In the genomic region with DNA sequence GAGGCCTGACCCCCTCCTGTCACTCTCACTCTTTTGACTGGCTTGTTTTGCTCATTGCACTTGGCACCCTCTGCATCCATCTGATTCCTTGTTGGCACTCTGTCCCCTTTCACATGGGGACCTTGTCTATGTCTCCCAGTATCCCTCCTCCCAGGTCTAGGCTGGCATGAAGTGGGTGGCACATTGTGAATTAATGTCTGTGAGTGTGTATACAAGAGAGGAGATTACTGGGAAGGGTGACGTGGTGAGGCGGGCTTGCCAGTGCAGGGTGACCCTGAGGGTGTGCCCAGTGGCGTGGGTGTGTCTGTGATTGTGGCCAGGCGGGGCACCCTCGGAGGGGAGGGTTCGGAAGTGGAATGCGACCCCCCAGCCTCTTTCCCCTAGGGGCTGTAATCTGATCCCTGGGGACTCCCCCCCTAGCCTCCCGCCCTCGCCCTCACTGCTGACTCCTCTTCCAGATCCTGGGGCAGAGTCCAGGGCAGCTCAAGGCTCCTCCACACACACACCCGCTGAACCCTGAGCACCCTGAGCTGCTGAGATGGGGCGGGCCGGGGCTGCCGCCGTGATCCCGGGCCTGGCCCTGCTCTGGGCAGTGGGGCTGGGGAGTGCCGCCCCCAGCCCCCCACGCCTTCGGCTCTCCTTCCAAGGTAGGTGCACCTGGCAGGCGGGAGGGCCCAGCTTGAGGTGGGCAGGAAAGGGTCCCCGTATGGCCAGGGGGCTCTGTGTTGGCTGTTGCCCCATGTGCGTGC, we compare ENCODE assay signal across 9 cellular contexts. TPM values are rescaled to one million over a fixed set of nuclear protein-coding genes. Genes with fewer than 3 reads are reported as not detected.
DNase-seq lines count a peak whose midpoint lies in the region; ATAC-seq, FAIRE-seq and TF ChIP-seq lines count a peak whose summit lies in the region.
"Had no signal": no experiment of that assay in that cellular context is flagged by ENCODE, and none has a peak within 500 bp of the region (broad histone marks: within the 10 kb centered on the region; RNA-seq: fewer than 3 reads in every experiment).

Gene SEMA3B, plus strand, starts transcription at position 445 of the 749 bp plus-strand sequence. Its CDS starts 94 bp downstream, at position 539.

- H3K9me3 Mint-ChIP-seq in H9: no peaks in the 10 kb centered on the region; a peak in 1 of 5 replicates

- intact Hi-C loops in kidney (cut with DNase I) (no loop called here), stomach (cut with DNase I; ENCODE audit: low total_unique reads) (no loop called here)

- H3K23me2 ChIP-seq in H9 (ENCODE audit: insufficient read length, low read depth, low read length, poor library complexity, severe bottlenecking): peaks cover 4% of the 10 kb centered on the region

- no peaks in the 10 kb centered on the region for H3K79me2 ChIP-seq in H9 (ENCODE audit: insufficient read depth, low read length)
- no peaks in the 10 kb centered on the region for H3K79me2 ChIP-seq in Karpas-422 (ENCODE audit: low read length)

- TF ChIP-seq EP300 in stomach (IDR thresholded peaks at IDR 0.05): no peak

- peaks cover 14% of the 10 kb centered on the region for H3K27me3 Mint-ChIP-seq in H9 (ENCODE audit: low read depth)

- no peak within 1 kb of the TSS for H3K18ac ChIP-seq in H9 (ENCODE audit: insufficient read length, low read depth, low read length)

- no peak within 1 kb of the TSS for H3T11ph ChIP-seq in H9 (ENCODE audit: low read length)

- no peak for TF ChIP-seq CTCF in H9 (conservative IDR thresholded peaks at IDR 0.05)
- no peak for TF ChIP-seq CTCF in kidney (IDR thresholded peaks at IDR 0.05; ENCODE audit: borderline replicate concordance, extremely low read depth, insufficient read depth)
- TF ChIP-seq CTCF in stomach (IDR thresholded peaks at IDR 0.05): no peak
- no peak for TF ChIP-seq CTCF in GM10266 (IDR thresholded peaks at IDR 0.05; ENCODE audit: control insufficient read depth, insufficient read depth, low read depth, missing control alignments)

- peak within 1 kb of the TSS in 1 of 2 experiments; percentile 14; a peak in 2 of 5 replicates for H3K4me3 Mint-ChIP-seq in H9

- FAIRE-seq in kidney (lab: Jason Lieb, UNC): no peak

- no peak within 1 kb of the TSS for H3K4ac ChIP-seq in H9 (ENCODE audit: low read depth, low read length)

- WGBS in H9 (ENCODE audit: extremely low coverage, insufficient read length, low lambda C conversion rate): no CpG with 5 or more reads among the region's 21 CpGs
- WGBS in stomach, 5 donors: 13 to 31% (median 26%) methylated on average over 15 to 21 of the region's 21 CpGs

- no peak within 1 kb of the TSS for H2BK120ac ChIP-seq in H9 (ENCODE audit: low read depth, low read length, poor library complexity, severe bottlenecking)

- no peak within 1 kb of the TSS for H3K23ac ChIP-seq in H9 (ENCODE audit: insufficient read length, low read depth, low read length)

- H3K56ac ChIP-seq in H9 (ENCODE audit: insufficient read length, low read depth, low read length): no peak within 1 kb of the TSS

- H3K9ac ChIP-seq in H9 (ENCODE audit: extremely low read depth, insufficient read length, low read length) (no peak within 1 kb of the TSS), kidney (ENCODE audit: low read length in 2 of 2) (peak within 1 kb of the TSS; percentile 63 to 95), Karpas-422 (ENCODE audit: low read length) (no peak within 1 kb of the TSS)

- peak in 1 of 4 donors; percentile 22 for TF ChIP-seq POLR2A in stomach (IDR thresholded peaks at IDR 0.05)

- peaks cover 44 to 61% of the 10 kb centered on the region in 2 experiments for H3K4me1 Mint-ChIP-seq in H9

- DNase-seq in H9 (no peak), astrocyte of the hippocampus (ENCODE audit: low read depth, low spot score) (peak; percentile 67), kidney (peak; percentile 97), stomach (peak; percentile 93), GM10266 (ENCODE audit: extremely low spot score) (no peak), NCI-H1105 (lab: John Stamatoyannopoulos, UW) (no peak), Karpas-422 (no peak)

- H3K36me3 Mint-ChIP-seq in H9 (ENCODE audit: insufficient read depth in 1 of 3, low read depth in 3 of 3): no peaks in the 10 kb centered on the region

- no peak within 1 kb of the TSS for H2AFZ ChIP-seq in H9 (ENCODE audit: low read length)
- H2AFZ ChIP-seq in Karpas-422 (ENCODE audit: low read length): no peak within 1 kb of the TSS

- no peaks in the 10 kb centered on the region for H3K79me1 ChIP-seq in H9 (ENCODE audit: insufficient read depth, low read depth, low read length, poor library complexity, severe bottlenecking)

- H2BK12ac ChIP-seq in H9 (ENCODE audit: insufficient read length, low read depth, low read length): no peak within 1 kb of the TSS

- H3K9me2 ChIP-seq in Karpas-422 (replicated peaks; ENCODE audit: insufficient read depth, low read length): no peaks in the 10 kb centered on the region

- no peak for ATAC-seq in GM21619 (IDR thresholded peaks at IDR 0.05; ENCODE audit: unreplicated experiment)
- ATAC-seq: Panc1 had no signal

- no peak within 1 kb of the TSS for H4K5ac ChIP-seq in H9 (ENCODE audit: insufficient read length, low read depth, low read length)

- H4K20me1 ChIP-seq in H9 (ENCODE audit: control insufficient read depth, insufficient read depth, insufficient read length): no peaks in the 10 kb centered on the region
- no peaks in the 10 kb centered on the region for H4K20me1 ChIP-seq in Karpas-422 (ENCODE audit: insufficient read depth, low read depth, low read length)

- H4K8ac ChIP-seq in H9 (replicated peaks; ENCODE audit: insufficient read length, low read depth, low read length): no peak within 1 kb of the TSS

- peaks cover 5% of the 10 kb centered on the region; the same call in 1 of the 2 replicates for H3K4me1 ChIP-seq in H9 (ENCODE audit: insufficient read depth, low read length)
- H3K4me1 ChIP-seq in kidney (ENCODE audit: control insufficient read depth in 1 of 2, insufficient read depth in 1 of 2, low read depth in 1 of 2, low read length in 2 of 2): peaks cover 45 to 63% of the 10 kb centered on the region in 2 donors
- H3K4me1 ChIP-seq in stomach: peaks cover 75 to 100% (median 88%) of the 10 kb centered on the region in 4 donors
- H3K4me1 ChIP-seq in Karpas-422 (ENCODE audit: low read length): peaks cover 3% of the 10 kb centered on the region

- H3K14ac ChIP-seq in H9 (ENCODE audit: insufficient read depth, low read length): no peak within 1 kb of the TSS

- no peak within 1 kb of the TSS for H2BK5ac ChIP-seq in H9 (ENCODE audit: insufficient read length, low read length)

- H2BK15ac ChIP-seq in H9 (ENCODE audit: low read depth, low read length): no peak within 1 kb of the TSS

- no peak within 1 kb of the TSS for H2AK5ac ChIP-seq in H9 (ENCODE audit: insufficient read length, low read length)

- H3K27ac ChIP-seq in H9 (ENCODE audit: insufficient read length, low read depth, low read length): no peak within 1 kb of the TSS
- peak within 1 kb of the TSS; percentile 91 to 94 for H3K27ac ChIP-seq in kidney (ENCODE audit: low read depth in 2 of 2, low read length in 2 of 2)
- peak within 1 kb of the TSS; percentile 88 to 98 (median 95) for H3K27ac ChIP-seq in stomach
- H3K27ac ChIP-seq in Karpas-422 (ENCODE audit: low read length): no peak within 1 kb of the TSS

- H4K91ac ChIP-seq in H9 (ENCODE audit: insufficient read length, low read depth, low read length): no peak within 1 kb of the TSS

- peak within 1 kb of the TSS in 2 of 3 experiments; percentile 62 to 87; a peak in 2 of 7 replicates for H3K27ac Mint-ChIP-seq in H9

- no peak within 1 kb of the TSS for H2BK20ac ChIP-seq in H9 (ENCODE audit: low read depth, low read length, poor library complexity, severe bottlenecking)

- H3K4me3 ChIP-seq in kidney (ENCODE audit: low read length in 2 of 2) (peak within 1 kb of the TSS; percentile 73 to 84), stomach (peak within 1 kb of the TSS; percentile 40 to 52 (median 45)), Karpas-422 (ENCODE audit: low read length) (no peak within 1 kb of the TSS)

- H3K9me3 ChIP-seq in H9 (ENCODE audit: control insufficient read depth, low read depth, low read length): no peaks in the 10 kb centered on the region
- no peaks in the 10 kb centered on the region for H3K9me3 ChIP-seq in kidney (ENCODE audit: control insufficient read depth in 1 of 2, low read length in 2 of 2)
- no peaks in the 10 kb centered on the region for H3K9me3 ChIP-seq in stomach
- no peaks in the 10 kb centered on the region for H3K9me3 ChIP-seq in Karpas-422 (ENCODE audit: low read length)

- H3K4me2 ChIP-seq in H9 (ENCODE audit: insufficient read depth, insufficient read length, low read length) (no peak within 1 kb of the TSS), Karpas-422 (ENCODE audit: low read depth, low read length, poor library complexity, severe bottlenecking) (no peak within 1 kb of the TSS)

- H3K27me3 ChIP-seq in H9 (ENCODE audit: insufficient read depth, low read length): peaks cover 9% of the 10 kb centered on the region; the same call in 1 of the 2 replicates
- peaks cover 0 to 13% (median 6%) of the 10 kb centered on the region in 3 donors for H3K27me3 ChIP-seq in stomach
- H3K27me3 ChIP-seq in Karpas-422 (ENCODE audit: low read length): no peaks in the 10 kb centered on the region

- H3K36me3 ChIP-seq in kidney (ENCODE audit: control insufficient read depth in 1 of 2, insufficient read depth in 2 of 2, low read length in 2 of 2) (no peaks in the 10 kb centered on the region), stomach (peaks cover 0 to 8% (median 0%) of the 10 kb centered on the region in 4 donors), Karpas-422 (ENCODE audit: insufficient read depth, low read length) (no peaks in the 10 kb centered on the region)

RNA-seq across cellular contexts. Expression of gene SEMA3B, which starts in this region (rescaled TPM):
- total RNA-seq in H9 (2021) (4.4 and 6.4 TPM in 2 replicates), kidney (96.1 TPM), stomach (100 to 1,000 TPM in 4 of 5 donors, 10 to 100 TPM in 1; 53.6 to 310 (median 129) TPM)
- polyA plus RNA-seq in kidney (ENCODE audit: insufficient read depth, low read depth, low replicate concordance) (99.9 TPM), stomach (10 to 100 TPM; 40.1 to 79.9 (median 42.0) TPM)
- total RNA-seq in Karpas-422 (2014; rRNA removed; shearing (Covaris generic); ENCODE audit: low replicate concordance): 0.15 and 0.29 TPM in 2 replicates

Comparison
In these comparisons a context has a peak if more than half of its experiments do, and no peak if none do; other contexts are left out.
1. DNase-seq: peak in astrocyte of the hippocampus (single experiment), kidney (single experiment) and stomach (single experiment); none in H9 (single experiment), GM10266 (single experiment), NCI-H1105 (single experiment) and Karpas-422 (single experiment).
2. H3K27ac ChIP-seq: peak in kidney (2 of 2) and stomach (5 of 5); none in H9 (single experiment) and Karpas-422 (single experiment).
3. H3K9ac ChIP-seq: peak in kidney (2 of 2); none in H9 (single experiment) and Karpas-422 (single experiment).